ENCODE assay signal across 2 cellular contexts in the genomic region with DNA sequence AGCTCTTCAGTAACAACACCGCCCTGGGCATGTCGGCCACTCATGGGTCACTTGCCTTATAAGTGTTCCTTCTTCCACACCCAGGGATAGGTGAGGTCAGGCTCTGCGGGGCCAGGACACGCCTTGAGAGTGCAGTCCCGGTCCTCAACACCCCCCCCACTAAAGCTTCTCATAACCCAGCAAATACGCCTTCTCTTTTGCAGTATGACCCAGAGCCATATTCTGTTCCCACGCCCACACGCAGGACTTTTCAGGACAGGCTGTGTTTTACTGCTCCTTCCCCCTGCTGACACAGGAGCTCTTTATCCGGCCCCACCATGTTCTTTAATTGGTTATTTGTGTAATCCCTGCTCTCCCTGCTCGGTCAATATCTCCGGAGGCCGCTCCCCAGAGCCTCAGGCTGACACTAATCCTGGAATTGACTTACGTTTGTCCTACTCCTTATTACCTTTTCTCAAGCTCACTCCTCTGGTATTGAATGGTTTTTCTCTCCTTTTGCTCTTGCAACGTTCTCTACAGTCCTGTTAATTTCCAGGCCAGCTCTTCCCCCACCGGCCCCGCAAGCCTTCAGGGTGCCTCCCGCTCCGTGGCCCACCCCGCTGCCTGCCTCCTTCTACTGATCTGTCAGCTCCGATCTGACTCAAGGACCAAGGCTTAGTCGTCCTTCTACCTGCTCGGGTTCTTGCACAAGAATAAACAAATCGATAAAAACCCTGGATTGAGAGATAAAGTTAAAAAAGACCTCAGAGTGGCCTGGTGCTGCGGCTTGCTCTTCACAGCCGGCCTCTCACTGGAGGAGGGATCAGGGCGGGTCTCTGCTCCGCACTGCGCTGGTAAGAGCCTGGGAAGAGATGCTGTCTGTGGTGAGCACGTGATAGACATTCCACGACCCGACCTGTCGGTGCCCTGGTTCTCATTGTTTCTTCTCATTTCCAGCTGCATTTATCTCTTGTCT.
TF ChIP-seq lines count a peak whose summit lies in the region.

No MANE protein-coding gene starts in this region.

TF ChIP-seq in HEK293, 187 proteins besides CTCF, POLR2A, EP300 and RAD21 (continued from another document and continues in another):
- TF ChIP-seq, protein P1, sequence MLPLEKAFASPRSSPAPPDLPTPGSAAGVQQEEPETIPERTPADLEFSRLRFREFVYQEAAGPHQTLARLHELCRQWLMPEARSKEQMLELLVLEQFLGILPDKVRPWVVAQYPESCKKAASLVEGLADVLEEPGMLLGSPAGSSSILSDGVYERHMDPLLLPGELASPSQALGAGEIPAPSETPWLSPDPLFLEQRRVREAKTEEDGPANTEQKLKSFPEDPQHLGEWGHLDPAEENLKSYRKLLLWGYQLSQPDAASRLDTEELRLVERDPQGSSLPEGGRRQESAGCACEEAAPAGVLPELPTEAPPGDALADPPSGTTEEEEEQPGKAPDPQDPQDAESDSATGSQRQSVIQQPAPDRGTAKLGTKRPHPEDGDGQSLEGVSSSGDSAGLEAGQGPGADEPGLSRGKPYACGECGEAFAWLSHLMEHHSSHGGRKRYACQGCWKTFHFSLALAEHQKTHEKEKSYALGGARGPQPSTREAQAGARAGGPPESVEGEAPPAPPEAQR (tag by site-specific recombination; IDR thresholded peaks at IDR 0.05), result no peak
- TF ChIP-seq KLF9 (tag by site-specific recombination; IDR thresholded peaks at IDR 0.05; ENCODE audit: low read depth) (no peak), ZNF202 (tag by site-specific recombination; IDR thresholded peaks at IDR 0.05; ENCODE audit: borderline replicate concordance) (no peak), ZNF791 (tag by site-specific recombination; IDR thresholded peaks at IDR 0.05) (no peak), ZNF366 (tag by site-specific recombination; conservative IDR thresholded peaks at IDR 0.05) (no peak), ZNF121 (tag by site-specific recombination; IDR thresholded peaks at IDR 0.05) (no peak), KLF1 (tag by site-specific recombination; IDR thresholded peaks at IDR 0.05) (peak; percentile 73), TRIM28 (IDR thresholded peaks at IDR 0.05; ENCODE audit: borderline replicate concordance, low read length) (0 out of 2 replicates have a peak, but pooled peaks have one; percentile 24), ZNF670 (tag by site-specific recombination; IDR thresholded peaks at IDR 0.05; ENCODE audit: low read depth) (no peak), OSR2 (tag by site-specific recombination; IDR thresholded peaks at IDR 0.05) (0 out of 2 replicates have a peak, but pooled peaks have one; percentile 19), ZNF157 (tag by site-specific recombination; IDR thresholded peaks at IDR 0.05) (no peak), ZNF843 (tag by site-specific recombination; IDR thresholded peaks at IDR 0.05) (no peak)
- TF ChIP-seq, protein P2, sequence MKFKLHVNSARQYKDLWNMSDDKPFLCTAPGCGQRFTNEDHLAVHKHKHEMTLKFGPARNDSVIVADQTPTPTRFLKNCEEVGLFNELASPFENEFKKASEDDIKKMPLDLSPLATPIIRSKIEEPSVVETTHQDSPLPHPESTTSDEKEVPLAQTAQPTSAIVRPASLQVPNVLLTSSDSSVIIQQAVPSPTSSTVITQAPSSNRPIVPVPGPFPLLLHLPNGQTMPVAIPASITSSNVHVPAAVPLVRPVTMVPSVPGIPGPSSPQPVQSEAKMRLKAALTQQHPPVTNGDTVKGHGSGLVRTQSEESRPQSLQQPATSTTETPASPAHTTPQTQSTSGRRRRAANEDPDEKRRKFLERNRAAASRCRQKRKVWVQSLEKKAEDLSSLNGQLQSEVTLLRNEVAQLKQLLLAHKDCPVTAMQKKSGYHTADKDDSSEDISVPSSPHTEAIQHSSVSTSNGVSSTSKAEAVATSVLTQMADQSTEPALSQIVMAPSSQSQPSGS (tag by site-specific recombination; IDR thresholded peaks at IDR 0.05; ENCODE audit: low read depth), result no peak
- TF ChIP-seq, protein P3, sequence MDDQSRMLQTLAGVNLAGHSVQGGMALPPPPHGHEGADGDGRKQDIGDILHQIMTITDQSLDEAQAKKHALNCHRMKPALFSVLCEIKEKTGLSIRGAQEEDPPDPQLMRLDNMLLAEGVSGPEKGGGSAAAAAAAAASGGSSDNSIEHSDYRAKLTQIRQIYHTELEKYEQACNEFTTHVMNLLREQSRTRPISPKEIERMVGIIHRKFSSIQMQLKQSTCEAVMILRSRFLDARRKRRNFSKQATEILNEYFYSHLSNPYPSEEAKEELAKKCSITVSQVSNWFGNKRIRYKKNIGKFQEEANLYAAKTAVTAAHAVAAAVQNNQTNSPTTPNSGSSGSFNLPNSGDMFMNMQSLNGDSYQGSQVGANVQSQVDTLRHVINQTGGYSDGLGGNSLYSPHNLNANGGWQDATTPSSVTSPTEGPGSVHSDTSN (CRISPR knock-in tag; IDR thresholded peaks at IDR 0.05), result no peak
- TF ChIP-seq, protein P4, sequence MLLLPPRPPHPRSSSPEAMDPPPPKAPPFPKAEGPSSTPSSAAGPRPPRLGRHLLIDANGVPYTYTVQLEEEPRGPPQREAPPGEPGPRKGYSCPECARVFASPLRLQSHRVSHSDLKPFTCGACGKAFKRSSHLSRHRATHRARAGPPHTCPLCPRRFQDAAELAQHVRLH (tag by site-specific recombination; IDR thresholded peaks at IDR 0.05), result no peak
- TF ChIP-seq, protein P5, sequence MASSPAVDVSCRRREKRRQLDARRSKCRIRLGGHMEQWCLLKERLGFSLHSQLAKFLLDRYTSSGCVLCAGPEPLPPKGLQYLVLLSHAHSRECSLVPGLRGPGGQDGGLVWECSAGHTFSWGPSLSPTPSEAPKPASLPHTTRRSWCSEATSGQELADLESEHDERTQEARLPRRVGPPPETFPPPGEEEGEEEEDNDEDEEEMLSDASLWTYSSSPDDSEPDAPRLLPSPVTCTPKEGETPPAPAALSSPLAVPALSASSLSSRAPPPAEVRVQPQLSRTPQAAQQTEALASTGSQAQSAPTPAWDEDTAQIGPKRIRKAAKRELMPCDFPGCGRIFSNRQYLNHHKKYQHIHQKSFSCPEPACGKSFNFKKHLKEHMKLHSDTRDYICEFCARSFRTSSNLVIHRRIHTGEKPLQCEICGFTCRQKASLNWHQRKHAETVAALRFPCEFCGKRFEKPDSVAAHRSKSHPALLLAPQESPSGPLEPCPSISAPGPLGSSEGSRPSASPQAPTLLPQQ (tag by site-specific recombination; IDR thresholded peaks at IDR 0.05), result no peak
- TF ChIP-seq, protein P6, sequence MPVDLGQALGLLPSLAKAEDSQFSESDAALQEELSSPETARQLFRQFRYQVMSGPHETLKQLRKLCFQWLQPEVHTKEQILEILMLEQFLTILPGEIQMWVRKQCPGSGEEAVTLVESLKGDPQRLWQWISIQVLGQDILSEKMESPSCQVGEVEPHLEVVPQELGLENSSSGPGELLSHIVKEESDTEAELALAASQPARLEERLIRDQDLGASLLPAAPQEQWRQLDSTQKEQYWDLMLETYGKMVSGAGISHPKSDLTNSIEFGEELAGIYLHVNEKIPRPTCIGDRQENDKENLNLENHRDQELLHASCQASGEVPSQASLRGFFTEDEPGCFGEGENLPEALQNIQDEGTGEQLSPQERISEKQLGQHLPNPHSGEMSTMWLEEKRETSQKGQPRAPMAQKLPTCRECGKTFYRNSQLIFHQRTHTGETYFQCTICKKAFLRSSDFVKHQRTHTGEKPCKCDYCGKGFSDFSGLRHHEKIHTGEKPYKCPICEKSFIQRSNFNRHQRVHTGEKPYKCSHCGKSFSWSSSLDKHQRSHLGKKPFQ (tag by site-specific recombination; IDR thresholded peaks at IDR 0.05), result no peak

TF ChIP-seq in WTC11, 78 proteins besides CTCF, POLR2A, EP300 and RAD21 (continued from another document):
- TF ChIP-seq, protein P7, sequence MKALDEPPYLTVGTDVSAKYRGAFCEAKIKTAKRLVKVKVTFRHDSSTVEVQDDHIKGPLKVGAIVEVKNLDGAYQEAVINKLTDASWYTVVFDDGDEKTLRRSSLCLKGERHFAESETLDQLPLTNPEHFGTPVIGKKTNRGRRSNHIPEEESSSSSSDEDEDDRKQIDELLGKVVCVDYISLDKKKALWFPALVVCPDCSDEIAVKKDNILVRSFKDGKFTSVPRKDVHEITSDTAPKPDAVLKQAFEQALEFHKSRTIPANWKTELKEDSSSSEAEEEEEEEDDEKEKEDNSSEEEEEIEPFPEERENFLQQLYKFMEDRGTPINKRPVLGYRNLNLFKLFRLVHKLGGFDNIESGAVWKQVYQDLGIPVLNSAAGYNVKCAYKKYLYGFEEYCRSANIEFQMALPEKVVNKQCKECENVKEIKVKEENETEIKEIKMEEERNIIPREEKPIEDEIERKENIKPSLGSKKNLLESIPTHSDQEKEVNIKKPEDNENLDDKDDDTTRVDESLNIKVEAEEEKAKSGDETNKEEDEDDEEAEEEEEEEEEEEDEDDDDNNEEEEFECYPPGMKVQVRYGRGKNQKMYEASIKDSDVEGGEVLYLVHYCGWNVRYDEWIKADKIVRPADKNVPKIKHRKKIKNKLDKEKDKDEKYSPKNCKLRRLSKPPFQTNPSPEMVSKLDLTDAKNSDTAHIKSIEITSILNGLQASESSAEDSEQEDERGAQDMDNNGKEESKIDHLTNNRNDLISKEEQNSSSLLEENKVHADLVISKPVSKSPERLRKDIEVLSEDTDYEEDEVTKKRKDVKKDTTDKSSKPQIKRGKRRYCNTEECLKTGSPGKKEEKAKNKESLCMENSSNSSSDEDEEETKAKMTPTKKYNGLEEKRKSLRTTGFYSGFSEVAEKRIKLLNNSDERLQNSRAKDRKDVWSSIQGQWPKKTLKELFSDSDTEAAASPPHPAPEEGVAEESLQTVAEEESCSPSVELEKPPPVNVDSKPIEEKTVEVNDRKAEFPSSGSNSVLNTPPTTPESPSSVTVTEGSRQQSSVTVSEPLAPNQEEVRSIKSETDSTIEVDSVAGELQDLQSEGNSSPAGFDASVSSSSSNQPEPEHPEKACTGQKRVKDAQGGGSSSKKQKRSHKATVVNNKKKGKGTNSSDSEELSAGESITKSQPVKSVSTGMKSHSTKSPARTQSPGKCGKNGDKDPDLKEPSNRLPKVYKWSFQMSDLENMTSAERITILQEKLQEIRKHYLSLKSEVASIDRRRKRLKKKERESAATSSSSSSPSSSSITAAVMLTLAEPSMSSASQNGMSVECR (CRISPR knock-in tag; IDR thresholded peaks at IDR 0.05; ENCODE audit: borderline replicate concordance), result no peak
- no peak for TF ChIP-seq SP1 (CRISPR knock-in tag; conservative IDR thresholded peaks at IDR 0.05)
- TF ChIP-seq, protein P8, sequence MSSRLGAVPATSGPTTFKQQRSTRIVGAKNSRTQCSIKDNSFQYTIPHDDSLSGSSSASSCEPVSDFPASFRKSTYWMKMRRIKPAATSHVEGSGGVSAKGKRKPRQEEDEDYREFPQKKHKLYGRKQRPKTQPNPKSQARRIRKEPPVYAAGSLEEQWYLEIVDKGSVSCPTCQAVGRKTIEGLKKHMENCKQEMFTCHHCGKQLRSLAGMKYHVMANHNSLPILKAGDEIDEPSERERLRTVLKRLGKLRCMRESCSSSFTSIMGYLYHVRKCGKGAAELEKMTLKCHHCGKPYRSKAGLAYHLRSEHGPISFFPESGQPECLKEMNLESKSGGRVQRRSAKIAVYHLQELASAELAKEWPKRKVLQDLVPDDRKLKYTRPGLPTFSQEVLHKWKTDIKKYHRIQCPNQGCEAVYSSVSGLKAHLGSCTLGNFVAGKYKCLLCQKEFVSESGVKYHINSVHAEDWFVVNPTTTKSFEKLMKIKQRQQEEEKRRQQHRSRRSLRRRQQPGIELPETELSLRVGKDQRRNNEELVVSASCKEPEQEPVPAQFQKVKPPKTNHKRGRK (CRISPR knock-in tag; IDR thresholded peaks at IDR 0.05; ENCODE audit: borderline replicate concordance), result no peak
- TF ChIP-seq, protein P9, sequence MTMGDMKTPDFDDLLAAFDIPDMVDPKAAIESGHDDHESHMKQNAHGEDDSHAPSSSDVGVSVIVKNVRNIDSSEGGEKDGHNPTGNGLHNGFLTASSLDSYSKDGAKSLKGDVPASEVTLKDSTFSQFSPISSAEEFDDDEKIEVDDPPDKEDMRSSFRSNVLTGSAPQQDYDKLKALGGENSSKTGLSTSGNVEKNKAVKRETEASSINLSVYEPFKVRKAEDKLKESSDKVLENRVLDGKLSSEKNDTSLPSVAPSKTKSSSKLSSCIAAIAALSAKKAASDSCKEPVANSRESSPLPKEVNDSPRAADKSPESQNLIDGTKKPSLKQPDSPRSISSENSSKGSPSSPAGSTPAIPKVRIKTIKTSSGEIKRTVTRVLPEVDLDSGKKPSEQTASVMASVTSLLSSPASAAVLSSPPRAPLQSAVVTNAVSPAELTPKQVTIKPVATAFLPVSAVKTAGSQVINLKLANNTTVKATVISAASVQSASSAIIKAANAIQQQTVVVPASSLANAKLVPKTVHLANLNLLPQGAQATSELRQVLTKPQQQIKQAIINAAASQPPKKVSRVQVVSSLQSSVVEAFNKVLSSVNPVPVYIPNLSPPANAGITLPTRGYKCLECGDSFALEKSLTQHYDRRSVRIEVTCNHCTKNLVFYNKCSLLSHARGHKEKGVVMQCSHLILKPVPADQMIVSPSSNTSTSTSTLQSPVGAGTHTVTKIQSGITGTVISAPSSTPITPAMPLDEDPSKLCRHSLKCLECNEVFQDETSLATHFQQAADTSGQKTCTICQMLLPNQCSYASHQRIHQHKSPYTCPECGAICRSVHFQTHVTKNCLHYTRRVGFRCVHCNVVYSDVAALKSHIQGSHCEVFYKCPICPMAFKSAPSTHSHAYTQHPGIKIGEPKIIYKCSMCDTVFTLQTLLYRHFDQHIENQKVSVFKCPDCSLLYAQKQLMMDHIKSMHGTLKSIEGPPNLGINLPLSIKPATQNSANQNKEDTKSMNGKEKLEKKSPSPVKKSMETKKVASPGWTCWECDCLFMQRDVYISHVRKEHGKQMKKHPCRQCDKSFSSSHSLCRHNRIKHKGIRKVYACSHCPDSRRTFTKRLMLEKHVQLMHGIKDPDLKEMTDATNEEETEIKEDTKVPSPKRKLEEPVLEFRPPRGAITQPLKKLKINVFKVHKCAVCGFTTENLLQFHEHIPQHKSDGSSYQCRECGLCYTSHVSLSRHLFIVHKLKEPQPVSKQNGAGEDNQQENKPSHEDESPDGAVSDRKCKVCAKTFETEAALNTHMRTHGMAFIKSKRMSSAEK (CRISPR knock-in tag; IDR thresholded peaks at IDR 0.05; ENCODE audit: borderline replicate concordance), result no peak
- TF ChIP-seq ZNF396 (CRISPR knock-in tag; IDR thresholded peaks at IDR 0.05; ENCODE audit: borderline replicate concordance), result no peak
- TF ChIP-seq NR2C2 (CRISPR knock-in tag; IDR thresholded peaks at IDR 0.05), result no peak
